ENCODE assay signal across 8 cellular contexts in genomic region chr1:155442431-155442830, GRCh38.
DNase-seq lines count a peak whose midpoint lies in the region; ATAC-seq and TF ChIP-seq lines count a peak whose summit lies in the region.
"Not testable (repeated sequence)": the region's sequence is repeated elsewhere in the genome, so short reads cannot be mapped to it uniquely, and the experiment has no call there.

No MANE protein-coding gene starts in this region.

- POLR2A ChIA-PET in CD4-positive, alpha-beta T cell (lab: Charles Lee); activated CD8-positive, alpha-beta T cell treated with anti-CD3 and anti-CD28 coated beads for 36 hours (lab: Charles Lee): not testable (repeated sequence)
- POLR2A ChIA-PET in naive thymus-derived CD4-positive, alpha-beta T cell (lab: Charles Lee): interaction anchor here (0.6 kb wide), 1 partner anchor 107 kb away, joined by 3 read pairs; no protein-coding TSS in a partner anchor

- peaks cover 10% of the 10 kb centered on the region for H3K4me1 Mint-ChIP-seq in CD4-positive, alpha-beta T cell (ENCODE audit: low read depth)
- H3K4me1 Mint-ChIP-seq in H9 (peaks cover 8 to 11% of the 10 kb centered on the region in 2 experiments), T-helper 17 cell (peaks cover 13% of the 10 kb centered on the region)
- not testable (repeated sequence) for H3K4me1 Mint-ChIP-seq in activated CD8-positive, alpha-beta T cell treated with anti-CD3 and anti-CD28 coated beads for 36 hours (ENCODE audit: low read depth); activated naive CD8-positive, alpha-beta T cell (ENCODE audit: low read depth); glutamatergic neuron (ENCODE audit: low read depth, unreplicated experiment); stimulated activated memory B cell treated with anti-CD40 and anti-IgM and Interleukin-4, amounts not matched to agents 10 μg/mL and 1 μg/mL and 100 μg/mL, for 72 hours
- peaks cover 0 to 19% (median 8%) of the 10 kb centered on the region in 7 donors for H3K4me1 Mint-ChIP-seq in naive thymus-derived CD4-positive, alpha-beta T cell

- not testable (repeated sequence) for H4K91ac ChIP-seq in H9 (ENCODE audit: insufficient read length, low read depth, low read length)

- H3K9me3 Mint-ChIP-seq in CD4-positive, alpha-beta T cell; H9; activated CD8-positive, alpha-beta T cell treated with anti-CD3 and anti-CD28 coated beads for 36 hours; activated naive CD8-positive, alpha-beta T cell (ENCODE audit: low read depth); glutamatergic neuron (ENCODE audit: unreplicated experiment); naive thymus-derived CD4-positive, alpha-beta T cell; stimulated activated memory B cell treated with anti-CD40 and anti-IgM and Interleukin-4, amounts not matched to agents 10 μg/mL and 1 μg/mL and 100 μg/mL, for 72 hours: not testable (repeated sequence)

- not testable (repeated sequence) for H3K4me2 ChIP-seq in H9 (ENCODE audit: insufficient read depth, insufficient read length, low read length)

- peaks cover 33% of the 10 kb centered on the region for H3K36me3 Mint-ChIP-seq in CD4-positive, alpha-beta T cell (ENCODE audit: low read depth)
- peaks cover 5 to 16% (median 14%) of the 10 kb centered on the region in 3 experiments; a peak in 6 of 7 replicates for H3K36me3 Mint-ChIP-seq in H9 (ENCODE audit: insufficient read depth in 1 of 3, low read depth in 3 of 3)
- H3K36me3 Mint-ChIP-seq in T-helper 17 cell (ENCODE audit: low read depth); activated naive CD8-positive, alpha-beta T cell; glutamatergic neuron (ENCODE audit: unreplicated experiment): not testable (repeated sequence)
- peaks cover 12% of the 10 kb centered on the region for H3K36me3 Mint-ChIP-seq in activated CD8-positive, alpha-beta T cell treated with anti-CD3 and anti-CD28 coated beads for 36 hours (ENCODE audit: low read depth)
- peaks cover 4 to 25% (median 11%) of the 10 kb centered on the region in 5 donors for H3K36me3 Mint-ChIP-seq in naive thymus-derived CD4-positive, alpha-beta T cell
- H3K36me3 Mint-ChIP-seq in stimulated activated memory B cell treated with anti-CD40 and anti-IgM and Interleukin-4, amounts not matched to agents 10 μg/mL and 1 μg/mL and 100 μg/mL, for 72 hours: peaks cover 25% of the 10 kb centered on the region

- not testable (repeated sequence) for H3K27me3 Mint-ChIP-seq in CD4-positive, alpha-beta T cell; H9 (ENCODE audit: low read depth); T-helper 17 cell; activated CD8-positive, alpha-beta T cell treated with anti-CD3 and anti-CD28 coated beads for 36 hours; activated naive CD8-positive, alpha-beta T cell; glutamatergic neuron (ENCODE audit: unreplicated experiment); naive thymus-derived CD4-positive, alpha-beta T cell; stimulated activated memory B cell treated with anti-CD40 and anti-IgM and Interleukin-4, amounts not matched to agents 10 μg/mL and 1 μg/mL and 100 μg/mL, for 72 hours

- not testable (repeated sequence) for H3K4me3 ChIP-seq in naive thymus-derived CD4-positive, alpha-beta T cell (ENCODE audit: low read length)

- H3K18ac ChIP-seq in H9 (ENCODE audit: insufficient read length, low read depth, low read length): not testable (repeated sequence)

- not testable (repeated sequence) for H3K9me3 ChIP-seq in CD4-positive, alpha-beta T cell (ENCODE audit: control insufficient read depth, low read length); H9 (ENCODE audit: control insufficient read depth, low read depth, low read length); T-helper 17 cell (ENCODE audit: control insufficient read depth, low read length, poor library complexity, severe bottlenecking); naive thymus-derived CD4-positive, alpha-beta T cell (ENCODE audit: control insufficient read depth in 2 of 3, low read length in 3 of 3)

- TF ChIP-seq CTCF in CD4-positive, alpha-beta T cell (IDR thresholded peaks at IDR 0.05); H9 (conservative IDR thresholded peaks at IDR 0.05); activated CD8-positive, alpha-beta T cell treated with anti-CD3 and anti-CD28 coated beads for 36 hours (IDR thresholded peaks at IDR 0.05); glutamatergic neuron (IDR thresholded peaks at IDR 0.05; ENCODE audit: partially characterized antibody, unreplicated experiment): not testable (repeated sequence)

- CTCF ChIA-PET in CD4-positive, alpha-beta T cell (lab: Charles Lee); naive thymus-derived CD4-positive, alpha-beta T cell (lab: Charles Lee): not testable (repeated sequence)
- CTCF ChIA-PET in activated CD8-positive, alpha-beta T cell treated with anti-CD3 and anti-CD28 coated beads for 36 hours (lab: Charles Lee): interaction anchor here (0.5 kb wide), 1 partner anchor 100 kb away, joined by 5 read pairs; no protein-coding TSS in a partner anchor

- not testable (repeated sequence) for H3K23me2 ChIP-seq in H9 (ENCODE audit: insufficient read length, low read depth, low read length, poor library complexity, severe bottlenecking)

- H3K36me3 ChIP-seq in naive thymus-derived CD4-positive, alpha-beta T cell (ENCODE audit: control insufficient read depth in 2 of 3, insufficient read depth in 3 of 3, low read length in 3 of 3): peaks cover 0 to 18% (median 3%) of the 10 kb centered on the region in 3 experiments

- no CpG with 5 or more reads among the region's 6 CpGs for WGBS in H9 (ENCODE audit: extremely low coverage, insufficient read length, low lambda C conversion rate)

- not testable (repeated sequence) for H2BK15ac ChIP-seq in H9 (ENCODE audit: low read depth, low read length)

- H2BK120ac ChIP-seq in H9 (ENCODE audit: low read depth, low read length, poor library complexity, severe bottlenecking): not testable (repeated sequence)

- H4K5ac ChIP-seq in H9 (ENCODE audit: insufficient read length, low read depth, low read length): not testable (repeated sequence)

- not testable (repeated sequence) for H3T11ph ChIP-seq in H9 (ENCODE audit: low read length)

- H2AFZ ChIP-seq in H9 (ENCODE audit: low read length): not testable (repeated sequence)

- intact Hi-C loops in CD4-positive, alpha-beta T cell (cut with DNase I, micrococcal nuclease); activated CD8-positive, alpha-beta T cell treated with anti-CD3 and anti-CD28 coated beads for 36 hours (cut with micrococcal nuclease); naive thymus-derived CD4-positive, alpha-beta T cell (cut with micrococcal nuclease): not testable (repeated sequence)

- H3K27ac Mint-ChIP-seq in CD4-positive, alpha-beta T cell: peak overlapping the region; percentile 50
- H3K27ac Mint-ChIP-seq in H9 (peak overlapping the region in 2 of 3 experiments; percentile 55 to 77; a peak in 3 of 7 replicates), T-helper 17 cell (peak overlapping the region; percentile 75), glutamatergic neuron (ENCODE audit: unreplicated experiment) (peak overlapping the region; percentile 11)
- H3K27ac Mint-ChIP-seq in activated CD8-positive, alpha-beta T cell treated with anti-CD3 and anti-CD28 coated beads for 36 hours: peak overlapping the region; percentile 50
- H3K27ac Mint-ChIP-seq in activated naive CD8-positive, alpha-beta T cell: peak overlapping the region; percentile 46
- H3K27ac Mint-ChIP-seq in naive thymus-derived CD4-positive, alpha-beta T cell: peak overlapping the region in 6 of 9 donors; percentile 11 to 87 (median 48)
- peak overlapping the region; percentile 30 for H3K27ac Mint-ChIP-seq in stimulated activated memory B cell treated with anti-CD40 and anti-IgM and Interleukin-4, amounts not matched to agents 10 μg/mL and 1 μg/mL and 100 μg/mL, for 72 hours

- H3K14ac ChIP-seq in H9 (ENCODE audit: insufficient read depth, low read length): not testable (repeated sequence)

- H3K27me3 ChIP-seq in CD4-positive, alpha-beta T cell (ENCODE audit: control insufficient read depth, insufficient read depth, low read length); H9 (ENCODE audit: insufficient read depth, low read length); naive thymus-derived CD4-positive, alpha-beta T cell (ENCODE audit: control insufficient read depth in 2 of 2, insufficient read depth in 2 of 2, low read length in 2 of 2): not testable (repeated sequence)

- not testable (repeated sequence) for H2BK20ac ChIP-seq in H9 (ENCODE audit: low read depth, low read length, poor library complexity, severe bottlenecking)

- not testable (repeated sequence) for H3K9ac ChIP-seq in H9 (ENCODE audit: extremely low read depth, insufficient read length, low read length)

- H3K23ac ChIP-seq in H9 (ENCODE audit: insufficient read length, low read depth, low read length): not testable (repeated sequence)

- H4K20me1 ChIP-seq in H9 (ENCODE audit: control insufficient read depth, insufficient read depth, insufficient read length): not testable (repeated sequence)

- H2BK5ac ChIP-seq in H9 (ENCODE audit: insufficient read length, low read length): not testable (repeated sequence)

- not testable (repeated sequence) for ATAC-seq in CD4-positive, alpha-beta T cell (ENCODE audit: poor library complexity); T-helper 17 cell; activated CD8-positive, alpha-beta T cell treated with anti-CD3 and anti-CD28 coated beads for 36 hours; naive thymus-derived CD4-positive, alpha-beta T cell; stimulated activated memory B cell treated with anti-CD40 and anti-IgM and Interleukin-4, amounts not matched to agents 10 μg/mL and 1 μg/mL and 100 μg/mL, for 72 hours

- not testable (repeated sequence) for H3K4me1 ChIP-seq in H9 (ENCODE audit: insufficient read depth, low read length); naive thymus-derived CD4-positive, alpha-beta T cell (ENCODE audit: control insufficient read depth in 2 of 2, insufficient read depth in 2 of 2, low read length in 2 of 2)

- not testable (repeated sequence) for H3K79me1 ChIP-seq in H9 (ENCODE audit: insufficient read depth, low read depth, low read length, poor library complexity, severe bottlenecking)

- not testable (repeated sequence) for H3K79me2 ChIP-seq in H9 (ENCODE audit: insufficient read depth, low read length)

- not testable (repeated sequence) for H2BK12ac ChIP-seq in H9 (ENCODE audit: insufficient read length, low read depth, low read length)

- H3K27ac ChIP-seq in CD4-positive, alpha-beta T cell (ENCODE audit: low read depth, low read length); H9 (ENCODE audit: insufficient read length, low read depth, low read length); naive thymus-derived CD4-positive, alpha-beta T cell (ENCODE audit: low read depth, low read length): not testable (repeated sequence)

- H3K4me3 Mint-ChIP-seq in CD4-positive, alpha-beta T cell; H9; T-helper 17 cell; activated CD8-positive, alpha-beta T cell treated with anti-CD3 and anti-CD28 coated beads for 36 hours; activated naive CD8-positive, alpha-beta T cell; glutamatergic neuron (ENCODE audit: unreplicated experiment); naive thymus-derived CD4-positive, alpha-beta T cell; stimulated activated memory B cell treated with anti-CD40 and anti-IgM and Interleukin-4, amounts not matched to agents 10 μg/mL and 1 μg/mL and 100 μg/mL, for 72 hours: not testable (repeated sequence)

- not testable (repeated sequence) for H2AK5ac ChIP-seq in H9 (ENCODE audit: insufficient read length, low read length)

- H3K4ac ChIP-seq in H9 (ENCODE audit: low read depth, low read length): not testable (repeated sequence)

- DNase-seq in CD4-positive, alpha-beta T cell; H9; T-helper 17 cell; activated CD8-positive, alpha-beta T cell treated with anti-CD3 and anti-CD28 coated beads for 36 hours; glutamatergic neuron; naive thymus-derived CD4-positive, alpha-beta T cell: not testable (repeated sequence)

- H4K8ac ChIP-seq in H9 (replicated peaks; ENCODE audit: insufficient read length, low read depth, low read length): not testable (repeated sequence)

- not testable (repeated sequence) for H3K56ac ChIP-seq in H9 (ENCODE audit: insufficient read length, low read depth, low read length)

Comparison
In these comparisons a context has a peak if more than half of its experiments do, and no peak if none do; other contexts are left out.
1. H3K27ac Mint-ChIP-seq: peak in every context shown above with its lines; median percentile 75 in T-helper 17 cell; 66 in H9; 50 in CD4-positive, alpha-beta T cell; 50 in activated CD8-positive, alpha-beta T cell treated with anti-CD3 and anti-CD28 coated beads for 36 hours; 48 in naive thymus-derived CD4-positive, alpha-beta T cell; 46 in activated naive CD8-positive, alpha-beta T cell; 30 in stimulated activated memory B cell treated with anti-CD40 and anti-IgM and Interleukin-4, amounts not matched to agents 10 μg/mL and 1 μg/mL and 100 μg/mL, for 72 hours; 11 in glutamatergic neuron.